In genomic region chr3:179421500-179421899, GRCh38 we compare ENCODE assay signal across 9 cellular contexts. TPM values are rescaled to one million over a fixed set of nuclear protein-coding genes. Genes with fewer than 3 reads are reported as not detected.
DNase-seq lines count a peak whose midpoint lies in the region; ATAC-seq, FAIRE-seq and TF ChIP-seq lines count a peak whose summit lies in the region.
"Had no signal": no experiment of that assay in that cellular context is flagged by ENCODE, and none has a peak within 500 bp of the region (broad histone marks: within the 10 kb centered on the region; RNA-seq: fewer than 3 reads in every experiment).

No MANE protein-coding gene starts in this region.

- SMC1A ChIA-PET in GM12878 (lab: Charles Lee; ENCODE audit: uncharacterized antibody, unreplicated experiment), result no interaction called here

- H3K4me3 ChIP-seq in GM12878 (no peak overlapping the region), kidney epithelial cell (ENCODE audit: low read depth, low read length) (no peak overlapping the region), prostate gland (no peak overlapping the region)

- H3K4me3 Mint-ChIP-seq in stimulated activated memory B cell treated with anti-CD40 and anti-IgM and Interleukin-4, amounts not matched to agents 10 μg/mL and 1 μg/mL and 100 μg/mL, for 72 hours, result no peak overlapping the region

- TF ChIP-seq CTCF in 22Rv1 (IDR thresholded peaks at IDR 0.05) (peak; percentile 63), GM13977 (IDR thresholded peaks at IDR 0.05; ENCODE audit: extremely low read depth, insufficient read depth, missing control alignments) (peak; percentile 38), GM12878 (IDR thresholded peaks at IDR 0.05 in 2 of 3, conservative IDR thresholded peaks at IDR 0.05 in 1 of 3; ENCODE audit: control insufficient read depth in 2 of 3, extremely low read depth in 1 of 3, insufficient read depth in 1 of 3, low read depth in 3 of 3, low read length in 3 of 3) (peak; percentile 9 to 26 (median 25); a peak in 2 of 6 replicates), kidney epithelial cell (IDR thresholded peaks at IDR 0.05; ENCODE audit: insufficient read depth, low read length, poor library complexity, severe bottlenecking) (peak; percentile 39), prostate gland (IDR thresholded peaks at IDR 0.05) (peak in 1 of 4 experiments; percentile 15)

- no peaks in the 10 kb centered on the region for H3K27me3 Mint-ChIP-seq in stimulated activated memory B cell treated with anti-CD40 and anti-IgM and Interleukin-4, amounts not matched to agents 10 μg/mL and 1 μg/mL and 100 μg/mL, for 72 hours

- no peak for DNase-seq in GM13977 (ENCODE audit: low spot score)
- no peak for DNase-seq in GM12878 (ENCODE audit: low read depth, low spot score)
- DNase-seq in kidney epithelial cell (ENCODE audit: low read depth), result no peak
- no peak for DNase-seq in activated CD4-positive, alpha-beta T cell treated with anti-CD3 and anti-CD28 coated beads for 4 hours
- no peak for DNase-seq in DMS114 treated with DMSO at 0.1 percent for 48 hours (lab: John Stamatoyannopoulos, UW; ENCODE audit: unreplicated experiment)
- DNase-seq in prostate gland (ENCODE audit: low spot score), result no peak
- DNase-seq: NCI-H774 had no signal

- BruUV-seq in GM12878 (replicated peaks; lab: Mats Ljungman, UMichigan), result no TSS peak

- WGBS in GM12878 (ENCODE audit: insufficient coverage, insufficient replicate concordance, low lambda C conversion rate, missing lambda C conversion rate), result 97% methylated on average over 2 of the region's 2 CpGs
- WGBS in prostate gland, result 23% methylated on average over 2 of the region's 2 CpGs

- POLR2A ChIA-PET in GM12878 (lab: Charles Lee), result no interaction called here

- RAD21 ChIA-PET in GM12878 (lab: Charles Lee; ENCODE audit: unreplicated experiment), result no interaction called here

- H3K27ac ChIP-seq in 22Rv1 (no peak overlapping the region), GM12878 (ENCODE audit: control insufficient read depth, insufficient read depth) (no peak overlapping the region), prostate gland (no peak overlapping the region)

- no peaks in the 10 kb centered on the region for H4K20me1 ChIP-seq in GM12878 (ENCODE audit: control insufficient read depth, insufficient read depth)

- H2AFZ ChIP-seq in GM12878 (ENCODE audit: control insufficient read depth, low read depth, low read length), result no peak overlapping the region

- no peaks in the 10 kb centered on the region for H3K79me2 ChIP-seq in GM12878 (ENCODE audit: control insufficient read depth, insufficient read depth, low read length)

- H3K36me3 Mint-ChIP-seq in stimulated activated memory B cell treated with anti-CD40 and anti-IgM and Interleukin-4, amounts not matched to agents 10 μg/mL and 1 μg/mL and 100 μg/mL, for 72 hours, result peaks cover 33% of the 10 kb centered on the region

- TF ChIP-seq RAD21 in GM12878 (IDR thresholded peaks at IDR 0.05; ENCODE audit: insufficient read depth, low read depth, low read length), result peak; percentile 45

- H3K36me3 ChIP-seq in GM12878 (ENCODE audit: control insufficient read depth in 2 of 2, insufficient read depth in 2 of 2, low read length in 1 of 2), result peaks cover 0 to 8% of the 10 kb centered on the region in 2 experiments; a peak in 1 of 4 replicates
- H3K36me3 ChIP-seq in kidney epithelial cell (ENCODE audit: control insufficient read depth, insufficient read depth, low read length), result no peaks in the 10 kb centered on the region
- no peaks in the 10 kb centered on the region for H3K36me3 ChIP-seq in prostate gland

- no peaks in the 10 kb centered on the region for H3K4me1 Mint-ChIP-seq in stimulated activated memory B cell treated with anti-CD40 and anti-IgM and Interleukin-4, amounts not matched to agents 10 μg/mL and 1 μg/mL and 100 μg/mL, for 72 hours

- no peak overlapping the region for H3K4me2 ChIP-seq in GM12878 (ENCODE audit: control insufficient read depth, insufficient read depth)

- TF ChIP-seq POLR2A in GM12878 (IDR thresholded peaks at IDR 0.05; ENCODE audit: low read depth, low read length) (no peak), prostate gland (IDR thresholded peaks at IDR 0.05) (no peak)

- H3K4me1 ChIP-seq in GM12878 (ENCODE audit: control insufficient read depth, insufficient read depth, low read length), result no peaks in the 10 kb centered on the region
- H3K4me1 ChIP-seq in prostate gland (replicated peaks), result no peaks in the 10 kb centered on the region

- H3K27ac Mint-ChIP-seq in stimulated activated memory B cell treated with anti-CD40 and anti-IgM and Interleukin-4, amounts not matched to agents 10 μg/mL and 1 μg/mL and 100 μg/mL, for 72 hours, result no peak overlapping the region

- no peaks in the 10 kb centered on the region for H3K27me3 ChIP-seq in GM12878 (replicated peaks in 1 of 2; ENCODE audit: control insufficient read depth in 2 of 2, insufficient read depth in 2 of 2, low read length in 1 of 2)
- H3K27me3 ChIP-seq in kidney epithelial cell (ENCODE audit: control insufficient read depth, insufficient read depth, low read length), result no peaks in the 10 kb centered on the region
- no peaks in the 10 kb centered on the region for H3K27me3 ChIP-seq in prostate gland (replicated peaks; ENCODE audit: insufficient read depth)

- no peaks in the 10 kb centered on the region for H3K9me3 Mint-ChIP-seq in stimulated activated memory B cell treated with anti-CD40 and anti-IgM and Interleukin-4, amounts not matched to agents 10 μg/mL and 1 μg/mL and 100 μg/mL, for 72 hours

- no peak overlapping the region for H3K9ac ChIP-seq in GM12878 (ENCODE audit: control insufficient read depth, insufficient read depth, low read length)

- CTCF ChIA-PET in GM12878 (lab: Yijun Ruan, JAX), result no interaction called here

- no peak for FAIRE-seq in GM12878 (lab: Jason Lieb, UNC)

- H3K9me3 ChIP-seq in GM12878 (replicated peaks; ENCODE audit: control insufficient read depth, insufficient read depth, low read length), result no peaks in the 10 kb centered on the region
- H3K9me3 ChIP-seq in prostate gland, result no peaks in the 10 kb centered on the region

- no peak for TF ChIP-seq EP300 in GM12878 (IDR thresholded peaks at IDR 0.05; ENCODE audit: borderline replicate concordance in 1 of 2, control insufficient read depth in 1 of 2, low read depth in 2 of 2, low read length in 2 of 2)

- in situ Hi-C loops in GM13977 (cut with MboI; ENCODE audit: low pct_unique_long_range_greater_than_20kb, low sequenced_read_pairs, unreplicated experiment), result no loop called here
- in situ Hi-C loops in GM12878 (cut with MboI), result no loop called here

- ATAC-seq in GM12878, result no peak
- ATAC-seq in stimulated activated memory B cell treated with anti-CD40 and anti-IgM and Interleukin-4, amounts not matched to agents 10 μg/mL and 1 μg/mL and 100 μg/mL, for 72 hours, result no peak

- intact Hi-C loops in GM12878 (cut with micrococcal nuclease; ENCODE audit: unreplicated experiment), result no loop called here
- intact Hi-C loops in prostate gland (cut with DNase I), result loop anchor here (5.0 kb wide), 1 partner anchor 136 kb away; no protein-coding TSS in a partner anchor

TF ChIP-seq in GM12878, 131 proteins besides CTCF, POLR2A, EP300 and RAD21:
- TF ChIP-seq MYB (IDR thresholded peaks at IDR 0.05; ENCODE audit: borderline replicate concordance, low read depth, low read length) (no peak), PAX5 (IDR thresholded peaks at IDR 0.05; ENCODE audit: borderline replicate concordance, low read depth, low read length) (no peak), SMC3 (IDR thresholded peaks at IDR 0.05; ENCODE audit: borderline replicate concordance, low read length) (0 out of 2 replicates have a peak, but pooled peaks have one; percentile 11), SUZ12 (IDR thresholded peaks at IDR 0.05; ENCODE audit: unreplicated experiment) (no peak), TCF12 (IDR thresholded peaks at IDR 0.05; ENCODE audit: low read depth, low read length) (no peak), RCOR1 (conservative IDR thresholded peaks at IDR 0.05; ENCODE audit: low read depth, low read length) (no peak), LARP7 (IDR thresholded peaks at IDR 0.05) (no peak), MTA3 (IDR thresholded peaks at IDR 0.05; ENCODE audit: borderline replicate concordance, low read length) (no peak)
- TF ChIP-seq, protein P1, sequence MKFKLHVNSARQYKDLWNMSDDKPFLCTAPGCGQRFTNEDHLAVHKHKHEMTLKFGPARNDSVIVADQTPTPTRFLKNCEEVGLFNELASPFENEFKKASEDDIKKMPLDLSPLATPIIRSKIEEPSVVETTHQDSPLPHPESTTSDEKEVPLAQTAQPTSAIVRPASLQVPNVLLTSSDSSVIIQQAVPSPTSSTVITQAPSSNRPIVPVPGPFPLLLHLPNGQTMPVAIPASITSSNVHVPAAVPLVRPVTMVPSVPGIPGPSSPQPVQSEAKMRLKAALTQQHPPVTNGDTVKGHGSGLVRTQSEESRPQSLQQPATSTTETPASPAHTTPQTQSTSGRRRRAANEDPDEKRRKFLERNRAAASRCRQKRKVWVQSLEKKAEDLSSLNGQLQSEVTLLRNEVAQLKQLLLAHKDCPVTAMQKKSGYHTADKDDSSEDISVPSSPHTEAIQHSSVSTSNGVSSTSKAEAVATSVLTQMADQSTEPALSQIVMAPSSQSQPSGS (IDR thresholded peaks at IDR 0.05; ENCODE audit: low read length), result no peak
TF ChIP-seq in GM12878: peak in this region for 1.

RNA-seq across cellular contexts. Expression of gene GNB4, which starts 29.8 kb away (rescaled TPM):
- 0.31 and 0.51 TPM in 2 replicates for total RNA-seq in GM12878 (2013; cell fraction: nucleolus; rRNA removed)
- 1.9 and 3.0 TPM in 2 replicates for total RNA-seq in GM12878 (2014; rRNA removed)
- total RNA-seq in GM12878 (2014; rRNA removed; fragmentation: Illumina TruSeq; extraction: Trizol), result 2.3 and 3.4 TPM in 2 replicates
- total RNA-seq in GM12878 (2021), result 2.4 and 3.1 TPM in 2 replicates
- 0.94 TPM for polyA plus RNA-seq in GM12878 (2011; ENCODE audit: low read depth)
- 0.14 and 0.20 TPM in 2 replicates for polyA plus RNA-seq in GM12878 (2011; rRNA removed)
- polyA plus RNA-seq in GM12878 (2011; cell fraction: cytosol; rRNA removed), result 0.03 TPM in 2 replicates
- polyA plus RNA-seq in GM12878 (2011; cell fraction: nucleus; rRNA removed), result 0.03 TPM in 1 of 2 replicates, not detected in the other
- polyA plus RNA-seq in GM12878 (2012), result 1.7 and 1.8 TPM in 2 replicates
- polyA plus RNA-seq in GM12878 (2014; fragmentation: Illumina TruSeq; extraction: Trizol), result 2.1 and 2.6 TPM in 2 replicates
- 1 to 10 TPM in 1 of 2 experiments, under 1 TPM in 1; 0.91 to 1.0 TPM for polyA plus RNA-seq in GM12878 (2014; fragmentation: Nextera tagmentation; extraction: Ambion mirVana)
- 1.6 and 1.7 TPM in 2 replicates for polyA plus RNA-seq in GM12878 (2014; rRNA removed)
- polyA plus RNA-seq in GM12878 (2016; fragmentation: Nextera tagmentation; extraction: Ambion mirVana), result 1 to 10 TPM; 1.3 to 2.6 TPM
- 0.36 TPM in 1 of 2 replicates, not detected in the other for polyA minus RNA-seq in GM12878 (2011; rRNA and poly(A)+ RNA removed)
- 2.1 TPM in 1 of 2 replicates, not detected in the other for polyA minus RNA-seq in GM12878 (2011; cell fraction: cytosol; rRNA and poly(A)+ RNA removed)
- 0.12 and 0.19 TPM in 2 replicates for polyA minus RNA-seq in GM12878 (2011; cell fraction: nucleus; rRNA and poly(A)+ RNA removed)
- 21.1 and 26.2 TPM in 2 replicates for total RNA-seq in kidney epithelial cell
- 10 to 100 TPM in 1 of 2 donors, 1 to 10 TPM in 1; 6.3 to 11.9 TPM for total RNA-seq in prostate gland
